Comparison of ENCODE assay signal across 8 cellular contexts in the genomic region with DNA sequence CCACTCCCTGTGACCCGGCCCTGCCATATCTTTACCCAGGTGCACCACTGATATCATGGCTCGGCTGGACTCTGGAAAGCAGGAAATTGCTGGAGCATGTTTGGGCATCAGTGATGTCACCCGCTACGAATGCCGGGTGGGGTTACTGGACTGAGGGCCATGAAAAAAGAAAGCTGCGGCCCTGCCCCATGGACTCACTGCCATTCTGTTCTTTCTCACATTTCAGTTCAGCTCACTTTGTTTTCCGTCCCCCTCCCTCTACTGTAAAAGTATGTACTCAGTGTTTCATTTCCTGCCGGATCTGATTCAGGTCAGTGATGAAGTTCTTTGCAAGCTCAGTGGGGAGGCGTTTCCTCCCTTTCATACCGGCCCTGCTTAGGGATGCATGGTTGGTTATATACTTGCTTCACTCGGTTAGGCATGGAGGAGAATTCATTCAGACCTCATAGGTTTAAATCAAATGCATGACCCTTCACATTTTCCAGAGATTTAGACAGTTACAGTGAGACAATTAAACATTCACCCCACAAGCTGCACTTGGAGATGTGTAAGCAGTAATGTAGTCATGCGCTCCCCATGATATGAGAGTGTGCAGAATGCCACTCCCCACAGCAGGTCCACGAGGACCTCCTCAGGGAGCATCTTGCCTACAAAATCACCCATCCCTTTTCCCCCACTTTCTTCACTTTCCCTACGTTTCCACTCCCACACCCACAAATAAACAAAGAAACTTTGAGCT.
A peak's percentile ranks its signal among the peaks of the same experiment; 100 is the strongest.
DNase-seq lines count a peak whose midpoint lies in the region; ATAC-seq, FAIRE-seq and TF ChIP-seq lines count a peak whose summit lies in the region.
"Not testable (repeated sequence)": the region's sequence is repeated elsewhere in the genome, so short reads cannot be mapped to it uniquely, and the experiment has no call there.

No MANE protein-coding gene starts in this region.

- H3K9ac ChIP-seq in colonic mucosa (ENCODE audit: low read depth in 2 of 2, low read length in 2 of 2): not testable (repeated sequence)
- peak overlapping the region; percentile 59 for H3K9ac ChIP-seq in skeletal muscle satellite cell (ENCODE audit: low read depth, low read length)

- not testable (repeated sequence) for H3K4me1 ChIP-seq in colonic mucosa
- H3K4me1 ChIP-seq in heart right ventricle (peaks cover 0 to 15% (median 5%) of the 10 kb centered on the region in 9 donors), skeletal muscle satellite cell (ENCODE audit: control insufficient read depth, insufficient read depth, low read length) (peaks cover 22% of the 10 kb centered on the region)

- FAIRE-seq in RCC 7860 (lab: Jason Lieb, UNC): peak; percentile 91

- not testable (repeated sequence) for H3K4me1 Mint-ChIP-seq in activated T-helper 17 cell treated with anti-CD3 and anti-CD28 coated beads, Interleukin-2, amount 50 U/mL, for 72 hours

- peak overlapping the region; percentile 49 for H3K4me3 Mint-ChIP-seq in activated T-helper 17 cell treated with anti-CD3 and anti-CD28 coated beads, Interleukin-2, amount 50 U/mL, for 72 hours

- WGBS in heart right ventricle, 2 donors: 60 to 65% methylated on average over 10 to 11 of the region's 14 CpGs

- not testable (repeated sequence) for H3K36me3 ChIP-seq in colonic mucosa; heart right ventricle; skeletal muscle satellite cell (ENCODE audit: insufficient read depth, low read length)

- not testable (repeated sequence) for H3K9me3 Mint-ChIP-seq in activated T-helper 17 cell treated with anti-CD3 and anti-CD28 coated beads, Interleukin-2, amount 50 U/mL, for 72 hours

- not testable (repeated sequence) for ATAC-seq in activated T-helper 17 cell treated with anti-CD3 and anti-CD28 coated beads, Interleukin-2, amount 50 U/mL, for 72 hours (replicated peaks); heart right ventricle

- not testable (repeated sequence) for H3K9me3 ChIP-seq in colonic mucosa; heart right ventricle; skeletal muscle satellite cell (replicated peaks; ENCODE audit: low read length)

- H3K4me3 ChIP-seq in colonic mucosa; heart right ventricle; skeletal muscle satellite cell (ENCODE audit: low read length): not testable (repeated sequence)

- DNase-seq in ACHN: peak; percentile 82
- peak; percentile 66 for DNase-seq in HCEC 1CT
- peak; percentile 94 for DNase-seq in RCC 7860 (ENCODE audit: low spot score)
- DNase-seq in colonic mucosa: peak; percentile 81
- peak; percentile 33 to 72 for DNase-seq in heart right ventricle
- DNase-seq in mucosa of gallbladder (ENCODE audit: low spot score): peak; percentile 54

- H3K27me3 ChIP-seq in colonic mucosa; heart right ventricle; skeletal muscle satellite cell (ENCODE audit: control insufficient read depth, insufficient read depth, low read length): not testable (repeated sequence)

- H3K27ac ChIP-seq in colonic mucosa: peak overlapping the region; percentile 17
- H3K27ac ChIP-seq in heart right ventricle: peak overlapping the region; percentile 71 to 87 (median 76)

- peak overlapping the region; percentile 48 for H3K27ac Mint-ChIP-seq in activated T-helper 17 cell treated with anti-CD3 and anti-CD28 coated beads, Interleukin-2, amount 50 U/mL, for 72 hours

- H3K4me2 ChIP-seq in skeletal muscle satellite cell (ENCODE audit: low read length): peak overlapping the region; percentile 37

- H3K27me3 Mint-ChIP-seq in activated T-helper 17 cell treated with anti-CD3 and anti-CD28 coated beads, Interleukin-2, amount 50 U/mL, for 72 hours: not testable (repeated sequence)

- intact Hi-C loops in colonic mucosa (cut with DNase I); heart right ventricle (cut with DNase I): not testable (repeated sequence)

- in situ Hi-C loops in ACHN (cut with HindIII; ENCODE audit: low pct_ligation_motif_present, low pct_unique_long_range_greater_than_20kb, low sequenced_read_pairs): not testable (repeated sequence)

- H3K36me3 Mint-ChIP-seq in activated T-helper 17 cell treated with anti-CD3 and anti-CD28 coated beads, Interleukin-2, amount 50 U/mL, for 72 hours (ENCODE audit: low read depth): not testable (repeated sequence)

- TF ChIP-seq CTCF in colonic mucosa (IDR thresholded peaks at IDR 0.05); heart right ventricle (IDR thresholded peaks at IDR 0.05): not testable (repeated sequence)
